ENCODE assay signal across 1 cellular context in the genomic region with DNA sequence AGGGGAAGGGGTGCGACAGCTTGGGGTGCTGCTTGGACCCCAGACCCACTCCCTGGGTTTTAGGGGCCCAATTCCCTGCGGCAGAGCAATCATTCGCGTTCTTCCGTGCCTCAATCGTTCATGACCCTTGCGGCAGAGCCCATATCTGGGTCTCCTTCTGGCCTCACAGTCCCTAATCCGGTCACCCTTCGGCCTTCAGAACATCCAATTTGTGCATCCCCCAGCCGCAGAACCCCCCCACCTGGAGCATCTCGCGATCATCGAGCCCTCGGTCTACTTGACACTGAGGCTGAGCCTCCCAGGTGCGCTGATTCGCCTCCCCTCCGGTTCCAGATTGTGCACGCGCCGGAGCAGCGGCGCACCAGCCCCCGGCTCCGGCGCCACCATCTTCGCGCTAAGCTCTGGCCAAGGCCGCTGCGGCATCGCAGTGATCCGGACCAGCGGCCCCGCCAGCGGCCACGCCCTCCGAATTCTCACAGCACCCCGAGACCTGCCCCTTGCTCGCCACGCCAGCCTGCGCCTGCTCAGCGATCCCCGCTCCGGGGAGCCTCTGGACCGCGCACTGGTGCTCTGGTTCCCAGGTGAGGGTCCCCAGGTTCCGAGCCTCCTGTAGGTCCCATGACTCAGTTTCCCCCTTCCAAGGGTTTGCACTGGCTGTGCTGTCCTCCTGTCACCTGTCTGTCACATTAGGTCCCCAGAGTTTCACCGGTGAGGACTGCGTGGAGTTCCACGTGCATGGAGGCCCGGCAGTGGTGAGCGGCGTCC.
TF ChIP-seq lines count a peak whose summit lies in the region.

No MANE protein-coding gene starts in this region.

TF ChIP-seq in A549, 52 proteins besides CTCF, POLR2A, EP300 and RAD21 (continued from another document):
- TF ChIP-seq CBX8 (IDR thresholded peaks at IDR 0.05) = no peak
- TF ChIP-seq NFE2L2 (conservative IDR thresholded peaks at IDR 0.05; ENCODE audit: low read length) = no peak
- TF ChIP-seq, protein P1, sequence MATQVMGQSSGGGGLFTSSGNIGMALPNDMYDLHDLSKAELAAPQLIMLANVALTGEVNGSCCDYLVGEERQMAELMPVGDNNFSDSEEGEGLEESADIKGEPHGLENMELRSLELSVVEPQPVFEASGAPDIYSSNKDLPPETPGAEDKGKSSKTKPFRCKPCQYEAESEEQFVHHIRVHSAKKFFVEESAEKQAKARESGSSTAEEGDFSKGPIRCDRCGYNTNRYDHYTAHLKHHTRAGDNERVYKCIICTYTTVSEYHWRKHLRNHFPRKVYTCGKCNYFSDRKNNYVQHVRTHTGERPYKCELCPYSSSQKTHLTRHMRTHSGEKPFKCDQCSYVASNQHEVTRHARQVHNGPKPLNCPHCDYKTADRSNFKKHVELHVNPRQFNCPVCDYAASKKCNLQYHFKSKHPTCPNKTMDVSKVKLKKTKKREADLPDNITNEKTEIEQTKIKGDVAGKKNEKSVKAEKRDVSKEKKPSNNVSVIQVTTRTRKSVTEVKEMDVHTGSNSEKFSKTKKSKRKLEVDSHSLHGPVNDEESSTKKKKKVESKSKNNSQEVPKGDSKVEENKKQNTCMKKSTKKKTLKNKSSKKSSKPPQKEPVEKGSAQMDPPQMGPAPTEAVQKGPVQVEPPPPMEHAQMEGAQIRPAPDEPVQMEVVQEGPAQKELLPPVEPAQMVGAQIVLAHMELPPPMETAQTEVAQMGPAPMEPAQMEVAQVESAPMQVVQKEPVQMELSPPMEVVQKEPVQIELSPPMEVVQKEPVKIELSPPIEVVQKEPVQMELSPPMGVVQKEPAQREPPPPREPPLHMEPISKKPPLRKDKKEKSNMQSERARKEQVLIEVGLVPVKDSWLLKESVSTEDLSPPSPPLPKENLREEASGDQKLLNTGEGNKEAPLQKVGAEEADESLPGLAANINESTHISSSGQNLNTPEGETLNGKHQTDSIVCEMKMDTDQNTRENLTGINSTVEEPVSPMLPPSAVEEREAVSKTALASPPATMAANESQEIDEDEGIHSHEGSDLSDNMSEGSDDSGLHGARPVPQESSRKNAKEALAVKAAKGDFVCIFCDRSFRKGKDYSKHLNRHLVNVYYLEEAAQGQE (IDR thresholded peaks at IDR 0.05) = peak; percentile 38
- TF ChIP-seq, protein P2, sequence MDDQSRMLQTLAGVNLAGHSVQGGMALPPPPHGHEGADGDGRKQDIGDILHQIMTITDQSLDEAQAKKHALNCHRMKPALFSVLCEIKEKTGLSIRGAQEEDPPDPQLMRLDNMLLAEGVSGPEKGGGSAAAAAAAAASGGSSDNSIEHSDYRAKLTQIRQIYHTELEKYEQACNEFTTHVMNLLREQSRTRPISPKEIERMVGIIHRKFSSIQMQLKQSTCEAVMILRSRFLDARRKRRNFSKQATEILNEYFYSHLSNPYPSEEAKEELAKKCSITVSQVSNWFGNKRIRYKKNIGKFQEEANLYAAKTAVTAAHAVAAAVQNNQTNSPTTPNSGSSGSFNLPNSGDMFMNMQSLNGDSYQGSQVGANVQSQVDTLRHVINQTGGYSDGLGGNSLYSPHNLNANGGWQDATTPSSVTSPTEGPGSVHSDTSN (IDR thresholded peaks at IDR 0.05) = no peak
- no peak for TF ChIP-seq GATA3 (IDR thresholded peaks at IDR 0.05; ENCODE audit: borderline replicate concordance)
- TF ChIP-seq POLR2AphosphoS2 (conservative IDR thresholded peaks at IDR 0.05; ENCODE audit: low read length) = no peak
- TF ChIP-seq, protein P3, sequence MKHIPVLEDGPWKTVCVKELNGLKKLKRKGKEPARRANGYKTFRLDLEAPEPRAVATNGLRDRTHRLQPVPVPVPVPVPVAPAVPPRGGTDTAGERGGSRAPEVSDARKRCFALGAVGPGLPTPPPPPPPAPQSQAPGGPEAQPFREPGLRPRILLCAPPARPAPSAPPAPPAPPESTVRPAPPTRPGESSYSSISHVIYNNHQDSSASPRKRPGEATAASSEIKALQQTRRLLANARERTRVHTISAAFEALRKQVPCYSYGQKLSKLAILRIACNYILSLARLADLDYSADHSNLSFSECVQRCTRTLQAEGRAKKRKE (CRISPR knock-in tag; IDR thresholded peaks at IDR 0.05; ENCODE audit: low read depth) = no peak
